Comparison of ENCODE assay signal across 18 cellular contexts in genomic region chr13:44508562-44509062, GRCh38.
"Had no signal": no experiment of that assay in that cellular context is flagged by ENCODE, and none has a peak within 500 bp of the region (broad histone marks: within the 10 kb centered on the region; RNA-seq: fewer than 3 reads in every experiment).

No MANE protein-coding gene starts in this region.

- H3K27me3 ChIP-seq: adrenal gland, esophagus muscularis mucosa, heart right ventricle, tibial nerve, uterus had no signal

- H3K27ac ChIP-seq: adrenal gland, esophagus muscularis mucosa, heart right ventricle, tibial nerve, uterus had no signal

- H3K4me1 Mint-ChIP-seq: natural killer cell had no signal

- ATAC-seq: activated naive CD4-positive, alpha-beta T cell treated with anti-CD3 and anti-CD28 coated beads, Interleukin-2, amount 50 U/mL, for 72 hours; heart right ventricle; natural killer cell had no signal

- H3K4me1 ChIP-seq: adrenal gland, esophagus muscularis mucosa, tibial nerve, uterus had no signal

- H3K9me3 ChIP-seq: adrenal gland, esophagus muscularis mucosa, heart right ventricle, tibial nerve, uterus had no signal

- H3K4me3 ChIP-seq: adrenal gland, esophagus muscularis mucosa, heart right ventricle, tibial nerve, uterus had no signal

- H3K36me3 Mint-ChIP-seq: natural killer cell had no signal

- H3K9me3 Mint-ChIP-seq: activated naive CD4-positive, alpha-beta T cell treated with anti-CD3 and anti-CD28 coated beads, Interleukin-2, amount 50 U/mL, for 72 hours; natural killer cell had no signal

- H3K36me3 ChIP-seq: adrenal gland, uterus had no signal

- H3K27ac Mint-ChIP-seq: activated naive CD4-positive, alpha-beta T cell treated with anti-CD3 and anti-CD28 coated beads, Interleukin-2, amount 50 U/mL, for 72 hours; natural killer cell had no signal

- DNase-seq: activated CD4-positive, alpha-beta T cell treated with anti-CD3 and anti-CD28 coated beads, Interleukin-2, amount 50 U/mL, for 4 hours; activated gamma-delta T cell treated with Interleukin-2 at 50 U/mL for 16 hours; adrenal gland; effector CD8-positive, alpha-beta T cell; heart right ventricle; natural killer cell; occipital lobe; posterior cingulate gyrus; retina; stimulated activated CD4-positive, alpha-beta T cell treated with anti-CD3 and anti-CD28 coated beads, Interleukin-12 subunit alpha, Interleukin-12 subunit beta, amount 100 ng/mL, for 4 hours; stimulated activated CD4-positive, alpha-beta T cell treated with anti-CD3 and anti-CD28 coated beads, Interleukin-1b, Interleukin-23, amount 100 ng/mL, for 48 hours; stimulated activated CD8-positive, alpha-beta memory T cell treated with anti-CD3 and anti-CD28 coated beads, Interleukin-4, amount 100 ng/mL, for 48 hours; stimulated activated naive CD4-positive, alpha-beta T cell treated with Interleukin-2 at 50 U/mL for 16 hours; substantia nigra; uterus had no signal

- H3K4me3 Mint-ChIP-seq: natural killer cell had no signal
